9 cellular contexts compared by ENCODE assay signal in genomic region chr1:153849487-153850185, GRCh38.
DNase-seq lines count a peak whose midpoint lies in the region; ATAC-seq, FAIRE-seq and TF ChIP-seq lines count a peak whose summit lies in the region.
"Had no signal": no experiment of that assay in that cellular context is flagged by ENCODE, and none has a peak within 500 bp of the region (broad histone marks: within the 10 kb centered on the region; RNA-seq: fewer than 3 reads in every experiment).

No MANE protein-coding gene starts in this region.

- TF ChIP-seq CTCF in CD4-positive, alpha-beta T cell (IDR thresholded peaks at IDR 0.05), result no peak
- no peak for TF ChIP-seq CTCF in GM20000 (IDR thresholded peaks at IDR 0.05; ENCODE audit: extremely low read depth, missing control alignments)

- H3K9me3 ChIP-seq in CD4-positive, alpha-beta T cell (ENCODE audit: control insufficient read depth, low read length), result no peaks in the 10 kb centered on the region
- H3K9me3 ChIP-seq: esophagus muscularis mucosa had no signal

- H3K27ac ChIP-seq in CD4-positive, alpha-beta T cell (ENCODE audit: low read depth, low read length), result no peak overlapping the region
- H3K27ac ChIP-seq: esophagus muscularis mucosa had no signal

- H3K27ac Mint-ChIP-seq in CD4-positive, alpha-beta T cell, result peak overlapping the region; percentile 50

- POLR2A ChIA-PET in CD4-positive, alpha-beta T cell (lab: Charles Lee), result interaction anchor here (0.8 to 1.2 kb wide), 4 partner anchors 23 to 118 kb away, joined by 3 to 4 read pairs (median 3); partner anchors contain the start of genes CREB3L4, GATAD2B and SLC27A3

- H3K36me3 Mint-ChIP-seq in CD4-positive, alpha-beta T cell (ENCODE audit: low read depth), result peaks cover 59% of the 10 kb centered on the region
- H3K36me3 Mint-ChIP-seq in activated T-cell treated with anti-CD3 and anti-CD28 coated beads, Interleukin-2, amount 50 U/mL, for 4 hours (ENCODE audit: insufficient read depth), result peaks cover 27% of the 10 kb centered on the region

- no peaks in the 10 kb centered on the region for H3K27me3 ChIP-seq in CD4-positive, alpha-beta T cell (ENCODE audit: control insufficient read depth, insufficient read depth, low read length)
- H3K27me3 ChIP-seq: esophagus muscularis mucosa had no signal

- DNase-seq in CD4-positive, alpha-beta T cell, result peak in 1 of 10 experiments; percentile 3
- peak; percentile 56 for DNase-seq in GM20000 (ENCODE audit: low spot score)
- DNase-seq in activated T-cell treated with anti-CD3 and anti-CD28 coated beads, Interleukin-2, amount 50 U/mL, for 4 hours, result no peak
- DNase-seq in NCI-H1417 (lab: John Stamatoyannopoulos, UW), result no peak
- DNase-seq in amniotic stem cell (lab: John Stamatoyannopoulos, UW), result no peak
- DNase-seq in frontal cortex (ENCODE audit: low spot score in 2 of 2), result no peak
- DNase-seq in NCI-H510A (lab: John Stamatoyannopoulos, UW), result no peak

- FAIRE-seq in frontal cortex (lab: Jason Lieb, UNC), result no peak

- H3K4me3 Mint-ChIP-seq in CD4-positive, alpha-beta T cell, result no peak overlapping the region
- H3K4me3 Mint-ChIP-seq in activated T-cell treated with anti-CD3 and anti-CD28 coated beads, Interleukin-2, amount 50 U/mL, for 4 hours, result no peak overlapping the region

- peaks cover 53% of the 10 kb centered on the region for H3K4me1 Mint-ChIP-seq in CD4-positive, alpha-beta T cell (ENCODE audit: low read depth)
- H3K4me1 Mint-ChIP-seq in activated T-cell treated with anti-CD3 and anti-CD28 coated beads, Interleukin-2, amount 50 U/mL, for 4 hours (ENCODE audit: low read depth), result peaks cover 30% of the 10 kb centered on the region

- ATAC-seq in CD4-positive, alpha-beta T cell (ENCODE audit: poor library complexity), result peak; percentile 34
- ATAC-seq in HG03469 (IDR thresholded peaks at IDR 0.05; ENCODE audit: unreplicated experiment), result peak; percentile 50
- peak; percentile 55 to 65 for ATAC-seq in activated T-cell treated with anti-CD3 and anti-CD28 coated beads, Interleukin-2, amount 50 U/mL, for 4 hours

- H3K27me3 Mint-ChIP-seq in CD4-positive, alpha-beta T cell, result no peaks in the 10 kb centered on the region
- H3K27me3 Mint-ChIP-seq in activated T-cell treated with anti-CD3 and anti-CD28 coated beads, Interleukin-2, amount 50 U/mL, for 4 hours (ENCODE audit: low read depth), result no peaks in the 10 kb centered on the region

- H3K9me3 Mint-ChIP-seq in CD4-positive, alpha-beta T cell, result no peaks in the 10 kb centered on the region
- H3K9me3 Mint-ChIP-seq in activated T-cell treated with anti-CD3 and anti-CD28 coated beads, Interleukin-2, amount 50 U/mL, for 4 hours, result no peaks in the 10 kb centered on the region

- CTCF ChIA-PET in CD4-positive, alpha-beta T cell (lab: Charles Lee), result interaction anchor here (1.0 kb wide), 1 partner anchor 15 kb away, joined by 3 read pairs; no protein-coding TSS in a partner anchor

- intact Hi-C loops in CD4-positive, alpha-beta T cell (cut with DNase I, micrococcal nuclease), result no loop called here
